Comparison of ENCODE assay signal across 8 cellular contexts in genomic region chr10:123994417-123995081, GRCh38.
DNase-seq lines count a peak whose midpoint lies in the region; ATAC-seq, FAIRE-seq and TF ChIP-seq lines count a peak whose summit lies in the region.

No MANE protein-coding gene starts in this region.

- H3K9me3 Mint-ChIP-seq in CD8-positive, alpha-beta T cell = no peaks in the 10 kb centered on the region

- ATAC-seq in CD8-positive, alpha-beta T cell = peak; percentile 90
- ATAC-seq in GM21390 (IDR thresholded peaks at IDR 0.05; ENCODE audit: unreplicated experiment) = no peak

- POLR2A ChIA-PET in CD8-positive, alpha-beta T cell (lab: Charles Lee) = interaction anchor here (1.2 to 2.3 kb wide), 2 partner anchors 394 to 409 kb away, joined by 3 to 10 read pairs; no protein-coding TSS in a partner anchor

- no peaks in the 10 kb centered on the region for H3K36me3 Mint-ChIP-seq in CD8-positive, alpha-beta T cell

- no peak overlapping the region for H3K27ac ChIP-seq in CD8-positive, alpha-beta T cell (ENCODE audit: low read depth, low read length)
- H3K27ac ChIP-seq in WERI-Rb-1 (no peak overlapping the region), small intestine (ENCODE audit: low read depth in 1 of 2, low read length in 1 of 2) (no peak overlapping the region)

- DNase-seq in CD8-positive, alpha-beta T cell = peak; percentile 56 to 91 (median 71)
- DNase-seq in H4 (ENCODE audit: low spot score) = peak; percentile 81
- DNase-seq in NCI-H146 (lab: John Stamatoyannopoulos, UW) = peak; percentile 84
- DNase-seq in WERI-Rb-1 = peak; percentile 88
- DNase-seq in T47D (ENCODE audit: low read depth in 1 of 2, low spot score in 1 of 2) = peak; percentile 77 to 83
- DNase-seq in iPS-NIHi11 (ENCODE audit: low spot score) = peak; percentile 96
- peak; percentile 71 for DNase-seq in small intestine

- H3K36me3 ChIP-seq in CD8-positive, alpha-beta T cell (ENCODE audit: insufficient read depth, low read length) = no peaks in the 10 kb centered on the region
- H3K36me3 ChIP-seq in WERI-Rb-1 = no peaks in the 10 kb centered on the region
- no peaks in the 10 kb centered on the region for H3K36me3 ChIP-seq in small intestine (ENCODE audit: control insufficient read depth in 2 of 2, insufficient read depth in 2 of 2, low read length in 2 of 2)

- peaks cover 25% of the 10 kb centered on the region for H3K4me1 Mint-ChIP-seq in CD8-positive, alpha-beta T cell (ENCODE audit: low read depth)

- FAIRE-seq in small intestine (lab: Jason Lieb, UNC) = no peak

- H3K9me3 ChIP-seq in CD8-positive, alpha-beta T cell (ENCODE audit: low read length) = no peaks in the 10 kb centered on the region
- peaks cover 4% of the 10 kb centered on the region for H3K9me3 ChIP-seq in WERI-Rb-1 (ENCODE audit: severe bottlenecking)
- no peaks in the 10 kb centered on the region for H3K9me3 ChIP-seq in small intestine (ENCODE audit: control insufficient read depth, low read depth)

- CTCF ChIA-PET in CD8-positive, alpha-beta T cell (lab: Charles Lee) = interaction anchor here (0.6 to 5.7 kb wide), 38 partner anchors 9 to 782 kb away, joined by 3 to 198 read pairs (median 4); no protein-coding TSS in a partner anchor

- peak overlapping the region; percentile 39 for H3K4me3 ChIP-seq in CD8-positive, alpha-beta T cell (ENCODE audit: low read depth, low read length)
- peak overlapping the region; percentile 30 for H3K4me3 ChIP-seq in WERI-Rb-1 (ENCODE audit: low read depth, low read length)
- H3K4me3 ChIP-seq in small intestine (ENCODE audit: low read depth in 1 of 2, low read length in 2 of 2) = no peak overlapping the region

- H3K27me3 Mint-ChIP-seq in CD8-positive, alpha-beta T cell (ENCODE audit: low read depth) = peaks cover 48% of the 10 kb centered on the region

- WGBS in small intestine, 3 donors = 2 to 5% (median 2%) methylated on average over 23 to 30 of the region's 30 CpGs

- peaks cover 10% of the 10 kb centered on the region for H3K4me1 ChIP-seq in CD8-positive, alpha-beta T cell (ENCODE audit: insufficient read depth, low read length)
- peaks cover 0 to 2% of the 10 kb centered on the region in 2 donors for H3K4me1 ChIP-seq in small intestine (ENCODE audit: control insufficient read depth in 2 of 2, insufficient read depth in 1 of 2, low read depth in 1 of 2, low read length in 1 of 2)

- H3K27ac Mint-ChIP-seq in CD8-positive, alpha-beta T cell = no peak overlapping the region

- in situ Hi-C loops in T47D (cut with HindIII; ENCODE audit: low pct_unique_long_range_greater_than_20kb, low sequenced_read_pairs) = no loop called here

- H3K27me3 ChIP-seq in CD8-positive, alpha-beta T cell (ENCODE audit: insufficient read depth, low read length) = peaks cover 18% of the 10 kb centered on the region
- H3K27me3 ChIP-seq in WERI-Rb-1 (ENCODE audit: insufficient read depth, low read depth, severe bottlenecking) = peaks cover 51% of the 10 kb centered on the region
- H3K27me3 ChIP-seq in small intestine (ENCODE audit: control insufficient read depth in 2 of 2, insufficient read depth in 2 of 2, low read length in 2 of 2) = peaks cover 0 to 17% of the 10 kb centered on the region in 2 donors

- TF ChIP-seq CTCF in CD8-positive, alpha-beta T cell (IDR thresholded peaks at IDR 0.05) = peak; percentile 95
- peak; percentile 96 for TF ChIP-seq CTCF in WERI-Rb-1 (IDR thresholded peaks at IDR 0.05; ENCODE audit: low read depth, low read length)

- intact Hi-C loops in CD8-positive, alpha-beta T cell (cut with DNase I, micrococcal nuclease) = loop anchor here (1.0 to 2.0 kb wide), 3 partner anchors 395 to 750 kb away; partner anchors contain the start of gene FAM53B (in 1 of the 2)

- peak overlapping the region; percentile 29 for H3K4me3 Mint-ChIP-seq in CD8-positive, alpha-beta T cell

Comparison
In these comparisons a context has a peak if more than half of its experiments do, and no peak if none do; other contexts are left out.
1. H3K4me3 ChIP-seq: peak in CD8-positive, alpha-beta T cell (single experiment) and WERI-Rb-1 (single experiment); none in small intestine (0 of 2).
2. Peak in every context shown above with its lines, with median percentiles within 50 percentile points of each other: DNase-seq.